ENCODE assay signal across 8 cellular contexts in the genomic region with DNA sequence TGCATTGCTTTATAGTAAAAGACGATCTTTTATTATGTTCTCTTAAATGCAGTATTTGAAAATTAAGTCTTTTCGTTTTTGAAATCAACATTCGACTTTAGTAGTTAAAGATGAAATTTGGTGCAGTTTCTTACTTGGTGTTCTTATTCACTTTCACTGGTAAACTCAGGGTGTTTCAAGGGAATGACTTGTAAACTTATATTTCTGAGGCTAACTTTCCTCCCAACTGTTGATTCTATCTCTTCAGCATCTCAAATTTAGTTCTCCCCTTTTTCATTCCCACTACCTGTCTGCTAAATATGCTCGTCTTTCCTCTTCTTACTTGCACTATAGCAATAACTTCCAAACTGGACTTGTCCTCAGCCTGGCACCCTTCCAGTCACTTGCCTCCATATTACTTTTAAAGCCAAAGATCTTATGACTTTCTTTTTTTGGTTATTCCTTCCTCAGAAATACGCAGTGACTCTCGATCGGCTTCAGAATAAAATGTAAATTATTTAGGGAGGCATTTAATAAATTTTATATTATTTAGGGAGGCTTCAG. TPM values are rescaled to one million over a fixed set of nuclear protein-coding genes. Genes with fewer than 3 reads are reported as not detected.
A peak's percentile ranks its signal among the peaks of the same experiment; 100 is the strongest.
DNase-seq lines count a peak whose midpoint lies in the region; ATAC-seq, FAIRE-seq and TF ChIP-seq lines count a peak whose summit lies in the region.

No MANE protein-coding gene starts in this region.

- peaks cover 34% of the 10 kb centered on the region for H3K4me1 Mint-ChIP-seq in activated CD8-positive, alpha-beta memory T cell treated with anti-CD3 and anti-CD28 coated beads, Interleukin-2, amount 10 ng/mL, durations not matched to agents 7 days and 5 days
- peaks cover 47% of the 10 kb centered on the region for H3K4me1 Mint-ChIP-seq in activated naive CD8-positive, alpha-beta T cell (ENCODE audit: low read depth)

- H3K27ac ChIP-seq in keratinocyte (ENCODE audit: control insufficient read depth, insufficient read depth, low read length), result peak overlapping the region; percentile 87
- H3K27ac ChIP-seq in thoracic aorta, result peak overlapping the region in 1 of 2 donors; percentile 33

- H2AFZ ChIP-seq in keratinocyte (ENCODE audit: control insufficient read depth, low read length), result no peak overlapping the region

- dilution Hi-C loops in keratinocyte (cut with MboI; ENCODE audit: extremely low pct_ligation_motif_present, low sequenced_read_pairs), result no loop called here

- H3K27ac Mint-ChIP-seq in activated CD8-positive, alpha-beta memory T cell treated with anti-CD3 and anti-CD28 coated beads, Interleukin-2, amount 10 ng/mL, durations not matched to agents 7 days and 5 days, result peak overlapping the region; percentile 98
- H3K27ac Mint-ChIP-seq in activated naive CD8-positive, alpha-beta T cell, result peak overlapping the region; percentile 96

- H3K4me3 ChIP-seq in keratinocyte (ENCODE audit: control insufficient read depth in 2 of 3, extremely low read depth in 1 of 3, insufficient read depth in 2 of 3, low read depth in 1 of 3, low read length in 3 of 3) (peak overlapping the region; percentile 55 to 96 (median 65)), thoracic aorta (peak overlapping the region; percentile 95)

- TF ChIP-seq CTCF in keratinocyte (optimal IDR thresholded peaks at IDR 0.05 in 1 of 3, IDR thresholded peaks at IDR 0.05 in 1 of 3, conservative IDR thresholded peaks at IDR 0.05 in 1 of 3; ENCODE audit: extremely low read depth in 1 of 3, insufficient read depth in 2 of 3, low read length in 3 of 3) (no peak), thoracic aorta (IDR thresholded peaks at IDR 0.05) (no peak)

- H3K27me3 Mint-ChIP-seq in activated CD8-positive, alpha-beta memory T cell treated with anti-CD3 and anti-CD28 coated beads, Interleukin-2, amount 10 ng/mL, durations not matched to agents 7 days and 5 days, result no peaks in the 10 kb centered on the region
- no peaks in the 10 kb centered on the region for H3K27me3 Mint-ChIP-seq in activated naive CD8-positive, alpha-beta T cell

- H3K9me3 ChIP-seq in keratinocyte (ENCODE audit: control insufficient read depth, low read depth, low read length) (no peaks in the 10 kb centered on the region), thoracic aorta (no peaks in the 10 kb centered on the region)

- CTCF ChIA-PET in activated CD8-positive, alpha-beta memory T cell treated with anti-CD3 and anti-CD28 coated beads, Interleukin-2, amount 10 ng/mL, durations not matched to agents 7 days and 5 days (lab: Charles Lee), result interaction anchor here (0.7 to 1.4 kb wide), 2 partner anchors 54 to 166 kb away, joined by 3 read pairs; no protein-coding TSS in a partner anchor

- FAIRE-seq in keratinocyte (lab: Jason Lieb, UNC) (no peak), GM19239 (lab: Jason Lieb, UNC) (no peak)

- H3K4me1 ChIP-seq in keratinocyte (ENCODE audit: control insufficient read depth, extremely low read depth, insufficient read depth, low read length) (peaks cover 24% of the 10 kb centered on the region), thoracic aorta (ENCODE audit: control insufficient read depth in 1 of 2, low read depth in 2 of 2) (peaks cover 10 to 18% of the 10 kb centered on the region in 2 donors)

- no peaks in the 10 kb centered on the region for H3K9me3 Mint-ChIP-seq in activated CD8-positive, alpha-beta memory T cell treated with anti-CD3 and anti-CD28 coated beads, Interleukin-2, amount 10 ng/mL, durations not matched to agents 7 days and 5 days (ENCODE audit: low read depth)
- H3K9me3 Mint-ChIP-seq in activated naive CD8-positive, alpha-beta T cell (ENCODE audit: low read depth), result no peaks in the 10 kb centered on the region

- H3K36me3 ChIP-seq in keratinocyte (ENCODE audit: control insufficient read depth in 2 of 2, extremely low read depth in 1 of 2, insufficient read depth in 2 of 2, low read length in 2 of 2) (no peaks in the 10 kb centered on the region), thoracic aorta (no peaks in the 10 kb centered on the region)

- DNase-seq in activated CD8-positive, alpha-beta memory T cell treated with anti-CD3 and anti-CD28 coated beads, Interleukin-2, amount 10 ng/mL, durations not matched to agents 7 days and 5 days, result no peak
- no peak for DNase-seq in activated CD8-positive, alpha-beta memory T cell treated with anti-CD3 and anti-CD28 coated beads, Interleukin-2, amount 50 U/mL, for 48 hours
- DNase-seq in keratinocyte (ENCODE audit: low read depth, low spot score) (no peak), thoracic aorta (ENCODE audit: low spot score) (no peak), GM19239 (ENCODE audit: insufficient read length, low spot score) (no peak)
- no peak for DNase-seq in stimulated activated CD4-positive, alpha-beta T cell treated with anti-CD3 and anti-CD28 coated beads, Interleukin-12 subunit alpha, Interleukin-12 subunit beta, amount 100 ng/mL, for 4 hours

- peak overlapping the region; percentile 93 for H3K9ac ChIP-seq in keratinocyte (ENCODE audit: control insufficient read depth, extremely low read depth, insufficient read depth, low read length)

- peak overlapping the region; percentile 100 for H3K4me2 ChIP-seq in keratinocyte (ENCODE audit: control insufficient read depth, extremely low read depth, insufficient read depth, low read depth, low read length)

- no peaks in the 10 kb centered on the region for H3K27me3 ChIP-seq in keratinocyte (ENCODE audit: control insufficient read depth, extremely low read depth, insufficient read depth, low read length)
- no peaks in the 10 kb centered on the region for H3K27me3 ChIP-seq in thoracic aorta (replicated peaks; ENCODE audit: insufficient read depth)

- no peak for ATAC-seq in activated CD8-positive, alpha-beta memory T cell treated with anti-CD3 and anti-CD28 coated beads, Interleukin-2, amount 10 ng/mL, durations not matched to agents 7 days and 5 days
- no peak for ATAC-seq in thoracic aorta (ENCODE audit: insufficient number of reproducible peaks, low FRiP score, low read depth)
- no peak for ATAC-seq in HG03432 (IDR thresholded peaks at IDR 0.05; ENCODE audit: unreplicated experiment)

- peaks cover 6% of the 10 kb centered on the region for H3K36me3 Mint-ChIP-seq in activated CD8-positive, alpha-beta memory T cell treated with anti-CD3 and anti-CD28 coated beads, Interleukin-2, amount 10 ng/mL, durations not matched to agents 7 days and 5 days
- peaks cover 3% of the 10 kb centered on the region for H3K36me3 Mint-ChIP-seq in activated naive CD8-positive, alpha-beta T cell

- H3K79me2 ChIP-seq in keratinocyte (ENCODE audit: control insufficient read depth, insufficient read depth, low read length), result peaks cover 28% of the 10 kb centered on the region

- no peaks in the 10 kb centered on the region for H3K9me1 ChIP-seq in keratinocyte (ENCODE audit: control insufficient read depth, extremely low read depth, insufficient read depth, low read length)

- no peaks in the 10 kb centered on the region for H4K20me1 ChIP-seq in keratinocyte (ENCODE audit: control insufficient read depth, extremely low read depth, insufficient read depth, low read length)

- H3K4me3 Mint-ChIP-seq in activated CD8-positive, alpha-beta memory T cell treated with anti-CD3 and anti-CD28 coated beads, Interleukin-2, amount 10 ng/mL, durations not matched to agents 7 days and 5 days, result peak overlapping the region; percentile 100
- peak overlapping the region; percentile 98 for H3K4me3 Mint-ChIP-seq in activated naive CD8-positive, alpha-beta T cell

RNA-seq across cellular contexts. Expression of a gene that starts 1.0 kb away (rescaled TPM):
- 10 to 100 TPM; 14.6 to 17.7 TPM for total RNA-seq in activated CD8-positive, alpha-beta memory T cell treated with anti-CD3 and anti-CD28 coated beads, Interleukin-2, amount 10 ng/mL, durations not matched to agents 7 days and 5 days
- polyA plus RNA-seq in keratinocyte, result 8.2 to 25.9 TPM (median 17.9 TPM) in 3 replicates
- polyA plus RNA-seq in keratinocyte (2011; ENCODE audit: low read depth), result 10.7 TPM
- 7.1 and 22.9 TPM in 2 replicates for polyA plus RNA-seq in keratinocyte (2011; cell fraction: cytosol; rRNA removed)
- 27.8 and 33.5 TPM in 2 replicates for polyA plus RNA-seq in keratinocyte (2011; cell fraction: nucleus; rRNA removed)
- 14.1 and 14.2 TPM in 2 replicates for polyA plus RNA-seq in keratinocyte (2012; ENCODE audit: low replicate concordance)
- polyA minus RNA-seq in keratinocyte, result 4.1 to 19.9 TPM (median 13.9 TPM) in 3 replicates
- polyA minus RNA-seq in keratinocyte (2011; cell fraction: cytosol; rRNA and poly(A)+ RNA removed), result 12.7 TPM
- 16.6 and 38.7 TPM in 2 replicates for polyA minus RNA-seq in keratinocyte (2011; cell fraction: nucleus; rRNA and poly(A)+ RNA removed)
- total RNA-seq in thoracic aorta, result 10 to 100 TPM; 23.2 to 32.0 TPM
